Comparison of ENCODE assay signal across 8 cellular contexts in genomic region chr4:94368459-94368858, GRCh38. TPM values are rescaled to one million over a fixed set of nuclear protein-coding genes. Genes with fewer than 3 reads are reported as not detected.
"Had no signal": no experiment of that assay in that cellular context is flagged by ENCODE, and none has a peak within 500 bp of the region (broad histone marks: within the 10 kb centered on the region; RNA-seq: fewer than 3 reads in every experiment).

No MANE protein-coding gene starts in this region.

- H3K4me3 ChIP-seq: K562 had no signal

- H3K4me2 ChIP-seq: KMS-11 had no signal

- H3K9ac ChIP-seq: KMS-11 had no signal

- DNase-seq: IMR-90, KBM-7, KG1 had no signal

- H3K27ac ChIP-seq: HL-60, KMS-11 had no signal

RNA-seq across cellular contexts. Expression of gene HPGDS, which starts 25.8 kb away (rescaled TPM):
- polyA plus RNA-seq: HepG2, IgD-negative memory B cell, IMR-90 had no signal
